In genomic region chr1:114716304-114717158, GRCh38 we compare ENCODE assay signal across 8 cellular contexts. TPM values are rescaled to one million over a fixed set of nuclear protein-coding genes. Genes with fewer than 3 reads are reported as not detected.
DNase-seq lines count a peak whose midpoint lies in the region; ATAC-seq and TF ChIP-seq lines count a peak whose summit lies in the region.

Gene NRAS, minus strand, starts transcription at chr1:114716771. Its CDS starts 611 bp downstream, at chr1:114716160.

- H3K4me3 ChIP-seq in LNCaP clone FGC (ENCODE audit: low read depth, low read length) = peak within 1 kb of the TSS; percentile 93

- H3K36me3 Mint-ChIP-seq in activated T-helper 2 cell treated with anti-CD3 and anti-CD28 coated beads, Interferon-gamma antibody, Interleukin-2, Interleukin-4, amounts not matched to agents 10 μg/mL and 5 μg/mL and 100 μg/mL, durations not matched to agents 14 hours and 24 hours and 36 hours (ENCODE audit: low read depth) = peaks cover 76% of the 10 kb centered on the region
- peaks cover 30% of the 10 kb centered on the region for H3K36me3 Mint-ChIP-seq in natural killer cell

- intact Hi-C loops in activated T-helper 2 cell treated with anti-CD3 and anti-CD28 coated beads, Interferon-gamma antibody, Interleukin-2, Interleukin-4, amounts not matched to agents 10 μg/mL and 5 μg/mL and 100 μg/mL, durations not matched to agents 14 hours and 24 hours and 36 hours (cut with micrococcal nuclease) = loop anchor here (1.0 to 10.0 kb wide), 5 partner anchors 41 to 372 kb away; partner anchors contain the start of genes BCAS2, CSDE1, DENND2C and SIKE1
- intact Hi-C loops in natural killer cell (cut with micrococcal nuclease) = loop anchor here (1.0 to 2.0 kb wide), 5 partner anchors 41 to 370 kb away; partner anchors contain the start of genes BCAS2, CSDE1, DENND2C and SIKE1

- ATAC-seq in natural killer cell = peak; percentile 93 to 99 (median 96)

- H3K4me1 Mint-ChIP-seq in activated T-helper 2 cell treated with anti-CD3 and anti-CD28 coated beads, Interferon-gamma antibody, Interleukin-2, Interleukin-4, amounts not matched to agents 10 μg/mL and 5 μg/mL and 100 μg/mL, durations not matched to agents 14 hours and 24 hours and 36 hours (ENCODE audit: low read depth) = peaks cover 26% of the 10 kb centered on the region
- H3K4me1 Mint-ChIP-seq in natural killer cell = peaks cover 25% of the 10 kb centered on the region in 2 donors

- H3K4me3 Mint-ChIP-seq in activated T-helper 2 cell treated with anti-CD3 and anti-CD28 coated beads, Interferon-gamma antibody, Interleukin-2, Interleukin-4, amounts not matched to agents 10 μg/mL and 5 μg/mL and 100 μg/mL, durations not matched to agents 14 hours and 24 hours and 36 hours (ENCODE audit: low read depth) = peak within 1 kb of the TSS; percentile 95
- peak within 1 kb of the TSS; percentile 97 for H3K4me3 Mint-ChIP-seq in natural killer cell

- no peaks in the 10 kb centered on the region for H3K27me3 Mint-ChIP-seq in activated T-helper 2 cell treated with anti-CD3 and anti-CD28 coated beads, Interferon-gamma antibody, Interleukin-2, Interleukin-4, amounts not matched to agents 10 μg/mL and 5 μg/mL and 100 μg/mL, durations not matched to agents 14 hours and 24 hours and 36 hours (ENCODE audit: low read depth)
- no peaks in the 10 kb centered on the region for H3K27me3 Mint-ChIP-seq in natural killer cell (ENCODE audit: low read depth in 2 of 2)

- peak; percentile 96 for DNase-seq in ELF-1 (ENCODE audit: low read depth, low spot score)
- peak; percentile 68 for DNase-seq in H4 (ENCODE audit: low spot score)
- DNase-seq in LNCaP clone FGC (ENCODE audit: low read depth) = peak; percentile 57
- DNase-seq in RPMI8226 = peak; percentile 93
- DNase-seq in activated T-helper 2 cell treated with anti-CD3 and anti-CD28 coated beads, Interferon-gamma antibody, Interleukin-2, Interleukin-4, amounts not matched to agents 10 μg/mL and 5 μg/mL and 100 μg/mL, durations not matched to agents 14 hours and 24 hours and 36 hours (ENCODE audit: low spot score) = peak; percentile 92
- peak; percentile 89 for DNase-seq in fibroblast of peridontal ligament (ENCODE audit: extremely low read depth)
- peak; percentile 97 for DNase-seq in natural killer cell
- peak; percentile 90 to 94 (median 92) for DNase-seq in stimulated activated naive CD4-positive, alpha-beta T cell (lab: John Stamatoyannopoulos, UW)

- TF ChIP-seq CTCF in LNCaP clone FGC (IDR thresholded peaks at IDR 0.05; ENCODE audit: control insufficient read depth, extremely low read depth, insufficient read depth) (no peak), natural killer cell (IDR thresholded peaks at IDR 0.05) (no peak)

- no peaks in the 10 kb centered on the region for H3K9me3 Mint-ChIP-seq in activated T-helper 2 cell treated with anti-CD3 and anti-CD28 coated beads, Interferon-gamma antibody, Interleukin-2, Interleukin-4, amounts not matched to agents 10 μg/mL and 5 μg/mL and 100 μg/mL, durations not matched to agents 14 hours and 24 hours and 36 hours
- H3K9me3 Mint-ChIP-seq in natural killer cell = no peaks in the 10 kb centered on the region

- H3K27ac Mint-ChIP-seq in activated T-helper 2 cell treated with anti-CD3 and anti-CD28 coated beads, Interferon-gamma antibody, Interleukin-2, Interleukin-4, amounts not matched to agents 10 μg/mL and 5 μg/mL and 100 μg/mL, durations not matched to agents 14 hours and 24 hours and 36 hours = peak within 1 kb of the TSS; percentile 93
- H3K27ac Mint-ChIP-seq in natural killer cell = peak within 1 kb of the TSS; percentile 98 to 99

RNA-seq across cellular contexts. Expression of gene NRAS, which starts in this region (rescaled TPM):
- total RNA-seq in H4 (2014; rRNA removed; shearing (Covaris generic)) = 45.0 and 52.6 TPM in 2 replicates
- total RNA-seq in activated T-helper 2 cell treated with anti-CD3 and anti-CD28 coated beads, Interferon-gamma antibody, Interleukin-2, Interleukin-4, amounts not matched to agents 10 μg/mL and 5 μg/mL and 100 μg/mL, durations not matched to agents 14 hours and 24 hours and 36 hours = 63.3 and 64.5 TPM in 2 replicates
- total RNA-seq in natural killer cell = 10 to 100 TPM; 41.1 to 45.7 (median 43.8) TPM

Comparison
In these comparisons a context has a peak if more than half of its experiments do, and no peak if none do; other contexts are left out.
1. Peak in every context shown above with its lines: DNase-seq, ATAC-seq and H3K4me3 ChIP-seq.